ENCODE assay signal across 1 cellular context in the genomic region with DNA sequence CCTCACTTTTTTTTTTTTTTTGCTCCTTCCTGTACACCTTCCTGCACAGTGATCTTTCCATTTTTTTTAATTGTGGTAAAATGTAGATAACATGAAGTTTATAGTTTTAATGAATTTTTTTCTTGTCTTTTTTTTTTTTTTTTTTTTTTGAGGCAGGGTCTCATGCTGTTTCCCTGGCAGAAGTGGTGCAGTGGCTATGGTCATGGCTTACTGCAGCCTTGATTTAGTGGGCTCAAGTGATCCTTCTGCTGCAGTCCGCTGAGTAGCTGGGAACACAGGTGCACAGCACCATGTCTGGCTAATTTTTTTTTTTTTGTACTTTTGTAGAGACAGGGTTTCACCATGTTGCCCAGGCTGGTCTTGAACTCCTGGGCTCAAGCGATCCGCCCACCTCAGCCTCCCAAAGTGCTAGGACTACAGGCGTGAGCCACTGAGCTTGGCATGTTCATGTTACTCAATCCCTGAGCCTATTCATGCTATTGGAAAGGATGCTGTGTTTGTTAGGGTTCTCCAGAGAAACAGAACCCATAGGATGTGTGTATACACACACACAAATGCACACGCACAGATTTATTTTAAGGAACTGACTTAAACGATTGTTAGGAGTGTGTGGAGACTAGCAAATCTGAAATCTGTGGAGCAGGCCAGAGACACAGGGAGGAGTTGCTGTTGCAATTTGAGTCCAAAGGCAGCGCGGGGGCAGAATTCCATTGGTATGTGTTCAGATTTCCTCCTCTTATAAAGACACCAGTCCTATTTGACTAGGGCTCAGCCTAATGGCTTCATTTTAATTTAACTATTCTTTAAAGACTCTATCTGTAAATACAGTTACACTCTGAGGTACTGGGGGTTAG.
TF ChIP-seq lines count a peak whose summit lies in the region.

No MANE protein-coding gene starts in this region.

TF ChIP-seq in IMR-90, 13 proteins besides CTCF, POLR2A, EP300 and RAD21:
- no peak for TF ChIP-seq NFE2L2 (IDR thresholded peaks at IDR 0.05; ENCODE audit: low read depth, low read length)
- TF ChIP-seq, protein P1, sequence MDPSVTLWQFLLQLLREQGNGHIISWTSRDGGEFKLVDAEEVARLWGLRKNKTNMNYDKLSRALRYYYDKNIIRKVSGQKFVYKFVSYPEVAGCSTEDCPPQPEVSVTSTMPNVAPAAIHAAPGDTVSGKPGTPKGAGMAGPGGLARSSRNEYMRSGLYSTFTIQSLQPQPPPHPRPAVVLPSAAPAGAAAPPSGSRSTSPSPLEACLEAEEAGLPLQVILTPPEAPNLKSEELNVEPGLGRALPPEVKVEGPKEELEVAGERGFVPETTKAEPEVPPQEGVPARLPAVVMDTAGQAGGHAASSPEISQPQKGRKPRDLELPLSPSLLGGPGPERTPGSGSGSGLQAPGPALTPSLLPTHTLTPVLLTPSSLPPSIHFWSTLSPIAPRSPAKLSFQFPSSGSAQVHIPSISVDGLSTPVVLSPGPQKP (IDR thresholded peaks at IDR 0.05; ENCODE audit: borderline replicate concordance, low read depth, low read length): no peak
- TF ChIP-seq RCOR1 (IDR thresholded peaks at IDR 0.05; ENCODE audit: insufficient replicate concordance, low read length): no peak
- no peak for TF ChIP-seq RFX5 (IDR thresholded peaks at IDR 0.05; ENCODE audit: low read depth, low read length)
- TF ChIP-seq SMC3 (IDR thresholded peaks at IDR 0.05; ENCODE audit: low read depth, low read length): no peak
